ENCODE assay signal across 10 cellular contexts in the genomic region with DNA sequence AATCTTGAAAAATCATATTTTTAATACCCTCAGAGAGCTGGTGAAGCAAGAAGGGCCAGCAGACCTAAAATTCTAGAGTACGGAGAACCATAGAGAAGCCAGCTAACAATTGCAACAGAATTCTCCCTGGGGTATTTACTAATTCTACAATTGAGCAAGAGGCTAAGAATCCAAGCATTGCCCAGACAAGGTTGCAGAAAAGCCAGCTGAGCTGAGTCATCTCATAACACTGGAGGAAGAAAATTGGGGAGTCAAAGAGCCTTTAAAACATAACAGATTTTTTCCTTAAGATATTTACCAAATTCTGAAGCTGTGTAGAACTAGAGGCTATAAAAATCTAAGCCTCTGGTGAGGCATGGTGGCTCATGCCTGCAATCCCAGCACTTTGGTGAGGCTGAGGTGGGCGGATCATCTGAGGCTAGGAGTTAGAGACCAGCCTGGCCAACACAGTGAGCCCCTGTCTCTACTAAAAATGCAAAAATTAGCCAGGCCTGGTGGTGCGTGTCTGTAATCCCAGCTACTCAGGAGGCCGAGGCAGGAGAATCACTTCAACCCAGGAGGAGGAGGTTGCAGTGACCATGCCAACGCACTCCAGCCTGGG. TPM values are rescaled to one million over a fixed set of nuclear protein-coding genes. Genes with fewer than 3 reads are reported as not detected.
DNase-seq lines count a peak whose midpoint lies in the region; ATAC-seq and TF ChIP-seq lines count a peak whose summit lies in the region.
"Had no signal": no experiment of that assay in that cellular context is flagged by ENCODE, and none has a peak within 500 bp of the region (broad histone marks: within the 10 kb centered on the region; RNA-seq: fewer than 3 reads in every experiment).

No MANE protein-coding gene starts in this region.

- intact Hi-C loops in prostate gland (cut with DNase I), result no loop called here

- TF ChIP-seq CTCF in fibroblast of the aortic adventitia (IDR thresholded peaks at IDR 0.05; ENCODE audit: insufficient read depth, low read length), result no peak
- no peak for TF ChIP-seq CTCF in prostate gland (IDR thresholded peaks at IDR 0.05)
- no peak for TF ChIP-seq CTCF in GM10248 (IDR thresholded peaks at IDR 0.05; ENCODE audit: control extremely low read depth, extremely low read depth, low read depth, missing control alignments)

- peaks cover 4% of the 10 kb centered on the region for H3K4me1 ChIP-seq in prostate gland (replicated peaks)

- H3K36me3 ChIP-seq in prostate gland, result no peaks in the 10 kb centered on the region

- peak; percentile 56 for DNase-seq in COLO829 (ENCODE audit: low spot score)
- DNase-seq in SIG-M5 (lab: John Stamatoyannopoulos, UW), result peak; percentile 40
- DNase-seq in fibroblast of the aortic adventitia (ENCODE audit: low read depth), result peak; percentile 99
- peak; percentile 64 for DNase-seq in prostate gland (ENCODE audit: low spot score)
- no peak for DNase-seq in activated T-cell treated with anti-CD3 and anti-CD28 coated beads, Interleukin-2, amount 50 U/mL, for 4 hours
- no peak for DNase-seq in NAMALWA (ENCODE audit: low spot score)
- DNase-seq in GM10248 (ENCODE audit: extremely low spot score), result no peak
- no peak for DNase-seq in DMS53 treated with DMSO at 0.1 percent for 48 hours (lab: John Stamatoyannopoulos, UW; ENCODE audit: unreplicated experiment)
- DNase-seq: DMS79 treated with DMSO at 0.1 percent for 48 hours had no signal

- H3K27ac ChIP-seq in prostate gland, result peak overlapping the region; percentile 5 to 60

- H3K4me3 Mint-ChIP-seq in activated T-cell treated with anti-CD3 and anti-CD28 coated beads, Interleukin-2, amount 50 U/mL, for 4 hours, result no peak overlapping the region

- H3K27me3 Mint-ChIP-seq in activated T-cell treated with anti-CD3 and anti-CD28 coated beads, Interleukin-2, amount 50 U/mL, for 4 hours (ENCODE audit: low read depth), result no peaks in the 10 kb centered on the region

- CTCF ChIA-PET in GM10248 (lab: Yijun Ruan, JAX), result interaction anchor here (1.8 to 11.4 kb wide), 3 partner anchors 9 to 41 kb away, joined by 6 to 501 read pairs (median 6); partner anchors contain the start of genes DDB1 and TKFC

- peaks cover 12% of the 10 kb centered on the region for H3K36me3 Mint-ChIP-seq in activated T-cell treated with anti-CD3 and anti-CD28 coated beads, Interleukin-2, amount 50 U/mL, for 4 hours (ENCODE audit: insufficient read depth)

- TF ChIP-seq POLR2A in prostate gland (IDR thresholded peaks at IDR 0.05), result no peak

- H3K4me3 ChIP-seq in fibroblast of the aortic adventitia (ENCODE audit: low read depth, low read length), result no peak overlapping the region
- no peak overlapping the region for H3K4me3 ChIP-seq in prostate gland

- no peaks in the 10 kb centered on the region for H3K9me3 ChIP-seq in prostate gland

- no peaks in the 10 kb centered on the region for H3K4me1 Mint-ChIP-seq in activated T-cell treated with anti-CD3 and anti-CD28 coated beads, Interleukin-2, amount 50 U/mL, for 4 hours (ENCODE audit: low read depth)

- ATAC-seq in activated T-cell treated with anti-CD3 and anti-CD28 coated beads, Interleukin-2, amount 50 U/mL, for 4 hours, result no peak

- H3K27me3 ChIP-seq in prostate gland (replicated peaks; ENCODE audit: insufficient read depth), result no peaks in the 10 kb centered on the region

- no peaks in the 10 kb centered on the region for H3K9me3 Mint-ChIP-seq in activated T-cell treated with anti-CD3 and anti-CD28 coated beads, Interleukin-2, amount 50 U/mL, for 4 hours
- H3K9me3 Mint-ChIP-seq: activated T-helper 2 cell treated with anti-CD3 and anti-CD28 coated beads, Interferon-gamma antibody, Interleukin-2, Interleukin-4, amounts not matched to agents 10 μg/mL and 5 μg/mL and 100 μg/mL, durations not matched to agents 14 hours and 24 hours and 36 hours had no signal

- WGBS in prostate gland, result 64% methylated on average over 5 of the region's 5 CpGs

- POLR2A ChIA-PET in GM10248 (lab: Yijun Ruan, JAX), result no interaction called here

RNA-seq across cellular contexts. Expression of gene TMEM216, which starts 13.6 kb away (rescaled TPM):
- total RNA-seq in fibroblast of the aortic adventitia (ENCODE audit: low replicate concordance), result 12.2 and 19.9 TPM in 2 replicates
- total RNA-seq in prostate gland, result 10 to 100 TPM; 13.3 to 24.1 TPM
- total RNA-seq in activated T-cell treated with anti-CD3 and anti-CD28 coated beads, Interleukin-2, amount 50 U/mL, for 4 hours, result 10 to 100 TPM; 12.0 to 15.3 (median 14.0) TPM

RNA-seq across cellular contexts. Expression of gene TMEM138, which starts 16.6 kb away (rescaled TPM):
- 13.7 and 38.5 TPM in 2 replicates for total RNA-seq in fibroblast of the aortic adventitia (ENCODE audit: low replicate concordance)
- 10 to 100 TPM; 17.9 to 35.4 TPM for total RNA-seq in prostate gland
- total RNA-seq in activated T-cell treated with anti-CD3 and anti-CD28 coated beads, Interleukin-2, amount 50 U/mL, for 4 hours, result 10 to 100 TPM; 74.2 to 91.5 (median 81.2) TPM

RNA-seq across cellular contexts. Expression of gene CYB561A3, which starts 17.1 kb away (rescaled TPM):
- 60.6 and 62.5 TPM in 2 replicates for total RNA-seq in fibroblast of the aortic adventitia (ENCODE audit: low replicate concordance)
- total RNA-seq in prostate gland, result 10 to 100 TPM; 51.6 to 79.1 TPM
- 10 to 100 TPM; 28.8 to 35.2 (median 33.3) TPM for total RNA-seq in activated T-cell treated with anti-CD3 and anti-CD28 coated beads, Interleukin-2, amount 50 U/mL, for 4 hours

RNA-seq across cellular contexts. Expression of gene TKFC, which starts 45.8 kb away (rescaled TPM):
- 17.6 and 22.6 TPM in 2 replicates for total RNA-seq in fibroblast of the aortic adventitia (ENCODE audit: low replicate concordance)
- total RNA-seq in prostate gland, result 10 to 100 TPM; 52.8 to 79.3 TPM
- 10 to 100 TPM; 50.8 to 51.4 (median 51.1) TPM for total RNA-seq in activated T-cell treated with anti-CD3 and anti-CD28 coated beads, Interleukin-2, amount 50 U/mL, for 4 hours

RNA-seq across cellular contexts. Expression of gene DDB1, which starts 45.9 kb away (rescaled TPM):
- total RNA-seq in fibroblast of the aortic adventitia (ENCODE audit: low replicate concordance) (290 and 382 TPM in 2 replicates), prostate gland (100 to 1,000 TPM; 179 to 253 TPM)
- 100 to 1,000 TPM; 313 to 358 (median 327) TPM for total RNA-seq in activated T-cell treated with anti-CD3 and anti-CD28 coated beads, Interleukin-2, amount 50 U/mL, for 4 hours

Comparison
In these comparisons a context has a peak if more than half of its experiments do, and no peak if none do; other contexts are left out.
1. DNase-seq: peak in COLO829 (single experiment), SIG-M5 (single experiment), fibroblast of the aortic adventitia (single experiment) and prostate gland (single experiment); none in activated T-cell treated with anti-CD3 and anti-CD28 coated beads, Interleukin-2, amount 50 U/mL, for 4 hours (single experiment), NAMALWA (single experiment), GM10248 (single experiment) and DMS53 treated with DMSO at 0.1 percent for 48 hours (single experiment).